10 cellular contexts compared by ENCODE assay signal in genomic region chr12:56021882-56022497, GRCh38. TPM values are rescaled to one million over a fixed set of nuclear protein-coding genes. Genes with fewer than 3 reads are reported as not detected.
DNase-seq lines count a peak whose midpoint lies in the region; ATAC-seq lines count a peak whose summit lies in the region.
"Had no signal": no experiment of that assay in that cellular context is flagged by ENCODE, and none has a peak within 500 bp of the region (broad histone marks: within the 10 kb centered on the region; RNA-seq: fewer than 3 reads in every experiment).

No MANE protein-coding gene starts in this region.

- peaks cover 9% of the 10 kb centered on the region for H3K36me3 ChIP-seq in iPS-15b (ENCODE audit: control insufficient read depth, insufficient read depth, low read length)
- H3K36me3 ChIP-seq: HAP-1 had no signal

- peaks cover 21% of the 10 kb centered on the region for H3K4me1 Mint-ChIP-seq in activated naive CD8-positive, alpha-beta T cell treated with anti-CD3 and anti-CD28 coated beads for 36 hours
- H3K4me1 Mint-ChIP-seq in stimulated activated naive CD8-positive, alpha-beta T cell treated with anti-CD3 and anti-CD28 coated beads, Interleukin-15, amount 100 ng/mL, for 72 hours = peaks cover 65% of the 10 kb centered on the region

- ATAC-seq in stimulated activated naive CD8-positive, alpha-beta T cell treated with anti-CD3 and anti-CD28 coated beads, Interleukin-15, amount 100 ng/mL, for 72 hours = peak; percentile 11
- ATAC-seq in HG03565 (IDR thresholded peaks at IDR 0.05; ENCODE audit: unreplicated experiment) (no peak), HG02870 (IDR thresholded peaks at IDR 0.05; ENCODE audit: unreplicated experiment) (no peak)

- no peaks in the 10 kb centered on the region for H3K27me3 Mint-ChIP-seq in activated naive CD8-positive, alpha-beta T cell treated with anti-CD3 and anti-CD28 coated beads for 36 hours
- H3K27me3 Mint-ChIP-seq in stimulated activated naive CD8-positive, alpha-beta T cell treated with anti-CD3 and anti-CD28 coated beads, Interleukin-15, amount 100 ng/mL, for 72 hours = no peaks in the 10 kb centered on the region

- peak overlapping the region; percentile 91 for H3K27ac Mint-ChIP-seq in activated naive CD8-positive, alpha-beta T cell treated with anti-CD3 and anti-CD28 coated beads for 36 hours
- peak overlapping the region; percentile 97 to 100 for H3K27ac Mint-ChIP-seq in stimulated activated naive CD8-positive, alpha-beta T cell treated with anti-CD3 and anti-CD28 coated beads, Interleukin-15, amount 100 ng/mL, for 72 hours

- H3K4me1 ChIP-seq in iPS-15b (ENCODE audit: control insufficient read depth, insufficient read depth, low read length) = peaks cover 16% of the 10 kb centered on the region
- H3K4me1 ChIP-seq: HAP-1 had no signal

- H3K27me3 ChIP-seq in iPS-15b (ENCODE audit: control insufficient read depth, insufficient read depth, low read length) = no peaks in the 10 kb centered on the region

- H3K4me3 ChIP-seq in iPS-15b (ENCODE audit: low read depth, low read length) = peak overlapping the region; percentile 72
- H3K4me3 ChIP-seq: HAP-1 had no signal

- H3K9me3 Mint-ChIP-seq in activated naive CD8-positive, alpha-beta T cell treated with anti-CD3 and anti-CD28 coated beads for 36 hours = no peaks in the 10 kb centered on the region
- no peaks in the 10 kb centered on the region for H3K9me3 Mint-ChIP-seq in stimulated activated naive CD8-positive, alpha-beta T cell treated with anti-CD3 and anti-CD28 coated beads, Interleukin-15, amount 100 ng/mL, for 72 hours

- DNase-seq in DMS79 treated with DMSO at 0.1 percent for 48 hours (lab: John Stamatoyannopoulos, UW) (peak; percentile 2), DMS79 (lab: John Stamatoyannopoulos, UW) (no peak), NCI-H1694 (lab: John Stamatoyannopoulos, UW) (no peak)
- DNase-seq in activated naive CD8-positive, alpha-beta T cell treated with anti-CD3 and anti-CD28 coated beads for 36 hours = no peak
- DNase-seq in stimulated activated naive CD8-positive, alpha-beta T cell treated with anti-CD3 and anti-CD28 coated beads, Interleukin-15, amount 100 ng/mL, for 72 hours = no peak
- DNase-seq: amniotic stem cell had no signal

- no peaks in the 10 kb centered on the region for H3K9me3 ChIP-seq in iPS-15b (ENCODE audit: control insufficient read depth, insufficient read depth, low read length)
- H3K9me3 ChIP-seq: HAP-1 had no signal

- H3K9ac ChIP-seq in iPS-15b (ENCODE audit: low read depth, low read length) = no peak overlapping the region

- H3K4me3 Mint-ChIP-seq in activated naive CD8-positive, alpha-beta T cell treated with anti-CD3 and anti-CD28 coated beads for 36 hours = peak overlapping the region; percentile 90
- peak overlapping the region; percentile 95 to 99 for H3K4me3 Mint-ChIP-seq in stimulated activated naive CD8-positive, alpha-beta T cell treated with anti-CD3 and anti-CD28 coated beads, Interleukin-15, amount 100 ng/mL, for 72 hours

- H3K36me3 Mint-ChIP-seq in activated naive CD8-positive, alpha-beta T cell treated with anti-CD3 and anti-CD28 coated beads for 36 hours = peaks cover 26% of the 10 kb centered on the region

RNA-seq across cellular contexts. Expression of gene IKZF4, which starts 1.1 kb away (rescaled TPM):
- 10 to 100 TPM; 22.5 to 22.9 TPM for total RNA-seq in activated naive CD8-positive, alpha-beta T cell treated with anti-CD3 and anti-CD28 coated beads for 36 hours

RNA-seq across cellular contexts. Expression of gene RPS26, which starts 19.7 kb away (rescaled TPM):
- 10 to 100 TPM; 45.1 to 47.7 TPM for total RNA-seq in activated naive CD8-positive, alpha-beta T cell treated with anti-CD3 and anti-CD28 coated beads for 36 hours

RNA-seq across cellular contexts. Expression of gene SUOX, which starts 24.9 kb away (rescaled TPM):
- 1 to 10 TPM; 4.6 to 4.9 TPM for total RNA-seq in activated naive CD8-positive, alpha-beta T cell treated with anti-CD3 and anti-CD28 coated beads for 36 hours

RNA-seq across cellular contexts. Expression of gene RAB5B, which starts 48.1 kb away (rescaled TPM):
- 10 to 100 TPM; 24.5 to 25.3 TPM for total RNA-seq in activated naive CD8-positive, alpha-beta T cell treated with anti-CD3 and anti-CD28 coated beads for 36 hours

RNA-seq across cellular contexts. Expression of gene CDK2, which starts 55.4 kb away (rescaled TPM):
- total RNA-seq in activated naive CD8-positive, alpha-beta T cell treated with anti-CD3 and anti-CD28 coated beads for 36 hours = 100 to 1,000 TPM; 111 to 120 TPM
